ENCODE assay signal across 16 cellular contexts in the genomic region with DNA sequence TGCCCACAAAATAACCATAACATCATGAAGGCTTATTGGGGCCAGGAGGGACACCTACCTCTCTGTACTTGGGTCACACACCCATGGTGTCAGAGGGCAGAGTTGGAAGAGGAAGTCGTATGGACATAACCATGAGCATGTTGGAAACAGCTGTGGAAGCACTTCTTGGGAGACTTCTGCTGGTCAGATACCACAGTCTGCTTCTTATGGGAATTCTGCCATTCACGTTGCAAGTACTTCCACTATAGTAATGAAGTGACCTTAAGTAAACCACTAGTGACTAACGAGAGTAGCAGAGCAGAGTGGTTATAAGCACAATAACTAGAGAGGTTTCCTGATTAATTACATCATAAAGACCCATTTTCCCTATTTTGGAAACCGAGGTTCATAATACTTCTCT.
"Had no signal": no experiment of that assay in that cellular context is flagged by ENCODE, and none has a peak within 500 bp of the region (broad histone marks: within the 10 kb centered on the region; RNA-seq: fewer than 3 reads in every experiment).

No MANE protein-coding gene starts in this region.

- H3K9me3 Mint-ChIP-seq: activated CD4-positive, alpha-beta memory T cell treated with anti-CD3 and anti-CD28 coated beads for 36 hours; brain; endodermal cell; stimulated activated naive B cell treated with anti-CD40 and anti-IgM and Interleukin-4, amounts not matched to agents 10 μg/mL and 1 μg/mL and 100 μg/mL, for 72 hours; T-helper 2 cell treated with Interferon-gamma antibody and Interleukin-4, amounts not matched to agents 5 μg/mL and 100 μg/mL, for 36 hours had no signal

- H3K27ac ChIP-seq: heart right ventricle, prostate gland, right lobe of liver, spleen, tibial nerve had no signal

- H3K27me3 ChIP-seq: heart right ventricle, right lobe of liver, spleen, tibial nerve had no signal

- H3K36me3 ChIP-seq: heart right ventricle, prostate gland, right lobe of liver, spleen, tibial nerve had no signal

- H3K4me1 Mint-ChIP-seq: stimulated activated naive B cell treated with anti-CD40 and anti-IgM and Interleukin-4, amounts not matched to agents 10 μg/mL and 1 μg/mL and 100 μg/mL, for 72 hours had no signal

- H3K27me3 Mint-ChIP-seq: activated CD4-positive, alpha-beta memory T cell treated with anti-CD3 and anti-CD28 coated beads for 36 hours; brain; natural killer cell treated with Interleukin-12 subunit alpha and Interleukin-12 subunit beta and Interleukin-15 and Interleukin-18, amount 100 ng/mL, for 72 hours; stimulated activated naive B cell treated with anti-CD40 and anti-IgM and Interleukin-4, amounts not matched to agents 10 μg/mL and 1 μg/mL and 100 μg/mL, for 72 hours had no signal

- H3K4me3 Mint-ChIP-seq: activated CD4-positive, alpha-beta memory T cell treated with anti-CD3 and anti-CD28 coated beads for 36 hours; brain; endodermal cell; natural killer cell treated with Interleukin-12 subunit alpha and Interleukin-12 subunit beta and Interleukin-15 and Interleukin-18, amount 100 ng/mL, for 72 hours; stimulated activated naive B cell treated with anti-CD40 and anti-IgM and Interleukin-4, amounts not matched to agents 10 μg/mL and 1 μg/mL and 100 μg/mL, for 72 hours; T-helper 2 cell treated with Interferon-gamma antibody and Interleukin-4, amounts not matched to agents 5 μg/mL and 100 μg/mL, for 36 hours had no signal

- H3K4me3 ChIP-seq: heart right ventricle, mucosa of descending colon, prostate gland, right lobe of liver, spleen, tibial nerve had no signal

- ATAC-seq: heart right ventricle; left lobe of liver; mucosa of descending colon; natural killer cell treated with Interleukin-12 subunit alpha and Interleukin-12 subunit beta and Interleukin-15 and Interleukin-18, amount 100 ng/mL, for 72 hours; right lobe of liver; stimulated activated naive B cell treated with anti-CD40 and anti-IgM and Interleukin-4, amounts not matched to agents 10 μg/mL and 1 μg/mL and 100 μg/mL, for 72 hours had no signal

- H3K36me3 Mint-ChIP-seq: activated CD4-positive, alpha-beta memory T cell treated with anti-CD3 and anti-CD28 coated beads for 36 hours; brain; natural killer cell treated with Interleukin-12 subunit alpha and Interleukin-12 subunit beta and Interleukin-15 and Interleukin-18, amount 100 ng/mL, for 72 hours; stimulated activated naive B cell treated with anti-CD40 and anti-IgM and Interleukin-4, amounts not matched to agents 10 μg/mL and 1 μg/mL and 100 μg/mL, for 72 hours had no signal

- H3K9me3 ChIP-seq: heart right ventricle, mucosa of descending colon, prostate gland, right lobe of liver, spleen, tibial nerve had no signal

- H3K27ac Mint-ChIP-seq: activated CD4-positive, alpha-beta memory T cell treated with anti-CD3 and anti-CD28 coated beads for 36 hours; endodermal cell; natural killer cell treated with Interleukin-12 subunit alpha and Interleukin-12 subunit beta and Interleukin-15 and Interleukin-18, amount 100 ng/mL, for 72 hours; stimulated activated naive B cell treated with anti-CD40 and anti-IgM and Interleukin-4, amounts not matched to agents 10 μg/mL and 1 μg/mL and 100 μg/mL, for 72 hours; T-helper 2 cell treated with Interferon-gamma antibody and Interleukin-4, amounts not matched to agents 5 μg/mL and 100 μg/mL, for 36 hours had no signal

- H3K4me1 ChIP-seq: heart right ventricle, prostate gland, right lobe of liver, spleen, tibial nerve had no signal

- DNase-seq: activated CD4-positive, alpha-beta memory T cell treated with anti-CD3 and anti-CD28 coated beads for 36 hours; activated naive CD4-positive, alpha-beta T cell treated with Interleukin-2 at 50 U/mL for 16 hours; endodermal cell; heart right ventricle; mucosa of descending colon; occipital lobe; right lobe of liver; spleen; stimulated activated CD4-positive, alpha-beta T cell treated with anti-CD3 and anti-CD28 coated beads, Interleukin-1b, Interleukin-23, amount 100 ng/mL, for 48 hours; stimulated activated naive B cell treated with anti-CD40 and anti-IgM and Interleukin-4, amounts not matched to agents 10 μg/mL and 1 μg/mL and 100 μg/mL, for 72 hours had no signal
